ENCODE assay signal across 16 cellular contexts in genomic region chr10:1398626-1399410, GRCh38.
"Had no signal": no experiment of that assay in that cellular context is flagged by ENCODE, and none has a peak within 500 bp of the region (broad histone marks: within the 10 kb centered on the region; RNA-seq: fewer than 3 reads in every experiment).

No MANE protein-coding gene starts in this region.

- H3K27ac ChIP-seq: gastrocnemius medialis, heart left ventricle, left lung, sigmoid colon, tibial artery had no signal

- H3K4me1 ChIP-seq: gastrocnemius medialis, heart left ventricle, left lung, sigmoid colon, tibial artery had no signal

- H3K4me3 ChIP-seq: gastrocnemius medialis, heart left ventricle, left lung, sigmoid colon, tibial artery had no signal

- H3K9me3 Mint-ChIP-seq: activated naive CD8-positive, alpha-beta T cell treated with anti-CD3 and anti-CD28 coated beads for 36 hours; nephron; stimulated activated naive B cell treated with anti-CD40 and anti-IgM and Interleukin-4, amounts not matched to agents 10 μg/mL and 1 μg/mL and 100 μg/mL, for 72 hours; T-cell had no signal

- H3K9me3 ChIP-seq: gastrocnemius medialis, heart left ventricle, left lung, sigmoid colon, tibial artery had no signal

- H3K4me3 Mint-ChIP-seq: activated CD8-positive, alpha-beta T cell treated with anti-CD3 and anti-CD28 coated beads, Interleukin-2, amount 10 ng/mL, durations not matched to agents 7 days and 5 days; activated naive CD8-positive, alpha-beta T cell treated with anti-CD3 and anti-CD28 coated beads for 36 hours; nephron; stimulated activated naive B cell treated with anti-CD40 and anti-IgM and Interleukin-4, amounts not matched to agents 10 μg/mL and 1 μg/mL and 100 μg/mL, for 72 hours; T-cell had no signal

- H3K36me3 ChIP-seq: gastrocnemius medialis, heart left ventricle, left lung, sigmoid colon, tibial artery had no signal

- H3K36me3 Mint-ChIP-seq: activated naive CD8-positive, alpha-beta T cell treated with anti-CD3 and anti-CD28 coated beads for 36 hours; stimulated activated naive B cell treated with anti-CD40 and anti-IgM and Interleukin-4, amounts not matched to agents 10 μg/mL and 1 μg/mL and 100 μg/mL, for 72 hours; T-cell had no signal

- H3K27ac Mint-ChIP-seq: activated CD8-positive, alpha-beta T cell treated with anti-CD3 and anti-CD28 coated beads, Interleukin-2, amount 10 ng/mL, durations not matched to agents 7 days and 5 days; activated naive CD8-positive, alpha-beta T cell treated with anti-CD3 and anti-CD28 coated beads for 36 hours; nephron; stimulated activated naive B cell treated with anti-CD40 and anti-IgM and Interleukin-4, amounts not matched to agents 10 μg/mL and 1 μg/mL and 100 μg/mL, for 72 hours; T-cell had no signal

- H3K4me1 Mint-ChIP-seq: activated naive CD8-positive, alpha-beta T cell treated with anti-CD3 and anti-CD28 coated beads for 36 hours; stimulated activated naive B cell treated with anti-CD40 and anti-IgM and Interleukin-4, amounts not matched to agents 10 μg/mL and 1 μg/mL and 100 μg/mL, for 72 hours; T-cell had no signal

- DNase-seq: activated CD4-positive, alpha-beta T cell treated with anti-CD3 and anti-CD28 coated beads for 48 hours; activated CD4-positive, CD25-positive, alpha-beta regulatory T cell; activated CD8-positive, alpha-beta T cell treated with anti-CD3 and anti-CD28 coated beads, Interleukin-2, amount 10 ng/mL, durations not matched to agents 7 days and 5 days; activated naive CD4-positive, alpha-beta T cell; activated naive CD8-positive, alpha-beta T cell treated with anti-CD3 and anti-CD28 coated beads for 36 hours; amniotic stem cell; gastrocnemius medialis; left lung; midbrain; sigmoid colon; stimulated activated CD4-positive, alpha-beta T cell treated with anti-CD3 and anti-CD28 coated beads, Interleukin-4, amount 100 ng/mL, for 4 hours; stimulated activated naive B cell treated with anti-CD40 and anti-IgM and Interleukin-4, amounts not matched to agents 10 μg/mL and 1 μg/mL and 100 μg/mL, for 72 hours; T-cell had no signal
